ENCODE assay signal across 21 cellular contexts in genomic region chr5:159906957-159907356, GRCh38. TPM values are rescaled to one million over a fixed set of nuclear protein-coding genes. Genes with fewer than 3 reads are reported as not detected.
DNase-seq lines count a peak whose midpoint lies in the region; ATAC-seq and TF ChIP-seq lines count a peak whose summit lies in the region.
"Had no signal": no experiment of that assay in that cellular context is flagged by ENCODE, and none has a peak within 500 bp of the region (broad histone marks: within the 10 kb centered on the region; RNA-seq: fewer than 3 reads in every experiment).

No MANE protein-coding gene starts in this region.

- no peak overlapping the region for H3K4me3 Mint-ChIP-seq in mesothelial cell of epicardium
- H3K4me3 Mint-ChIP-seq: activated B cell treated with CpG ODN at 0.5 μM for 24 hours; activated naive CD8-positive, alpha-beta T cell treated with anti-CD3 and anti-CD28 coated beads, Interleukin-2, amount 10 ng/mL, durations not matched to agents 7 days and 5 days; stimulated activated memory B cell treated with anti-CD40 and anti-IgM and Interleukin-4, amounts not matched to agents 10 μg/mL and 1 μg/mL and 100 μg/mL, for 72 hours had no signal

- DNase-seq in Caki2 (ENCODE audit: low read depth): peak; percentile 88
- DNase-seq in SW480 (ENCODE audit: low spot score): peak; percentile 97
- peak; percentile 59 for DNase-seq in left kidney (ENCODE audit: low read depth, low spot score)
- no peak for DNase-seq in sciatic nerve (ENCODE audit: low spot score)
- no peak for DNase-seq in NCI-H128 (lab: John Stamatoyannopoulos, UW; ENCODE audit: unreplicated experiment)
- no peak for DNase-seq in cerebellar cortex (ENCODE audit: low spot score)
- DNase-seq in mesothelial cell of epicardium (ENCODE audit: low spot score in 2 of 2, unreplicated experiment in 2 of 2): no peak
- DNase-seq in midbrain (lab: John Stamatoyannopoulos, UW): no peak
- DNase-seq: activated B cell treated with CpG ODN at 0.5 μM for 24 hours; activated CD4-positive, alpha-beta T cell treated with anti-CD3 and anti-CD28 coated beads, Interleukin-2, amount 50 U/mL, for 4 hours; activated CD8-positive, alpha-beta memory T cell treated with anti-CD3 and anti-CD28 coated beads, Interleukin-2, amount 50 U/mL, for 48 hours; activated effector memory CD4-positive, alpha-beta T cell treated with Interleukin-2 at 50 U/mL for 16 hours; activated naive CD8-positive, alpha-beta T cell treated with anti-CD3 and anti-CD28 coated beads, Interleukin-2, amount 10 ng/mL, durations not matched to agents 7 days and 5 days; body of pancreas; COR-L47; NCI-H524 treated with DMSO at 0.1 percent for 48 hours; stimulated activated CD4-positive, alpha-beta T cell treated with anti-CD3 and anti-CD28 coated beads, Interleukin-2, amount 100 ng/mL, for 24 hours; T-helper 9 cell had no signal

- peak; percentile 64 for ATAC-seq in sciatic nerve
- ATAC-seq: body of pancreas; stimulated activated memory B cell treated with anti-CD40 and anti-IgM and Interleukin-4, amounts not matched to agents 10 μg/mL and 1 μg/mL and 100 μg/mL, for 72 hours had no signal

- in situ Hi-C loops in Caki2 (cut with HindIII; ENCODE audit: low pct_unique_long_range_greater_than_20kb, low sequenced_read_pairs): loop anchor here (10.0 to 25.0 kb wide), 2 partner anchors 322 to 470 kb away; no protein-coding TSS in a partner anchor

- intact Hi-C loops in sciatic nerve (cut with DNase I): no loop called here

- no peak for TF ChIP-seq CTCF in mesothelial cell of epicardium (IDR thresholded peaks at IDR 0.05; ENCODE audit: unreplicated experiment)

- no peaks in the 10 kb centered on the region for H3K9me3 Mint-ChIP-seq in mesothelial cell of epicardium
- H3K9me3 Mint-ChIP-seq: activated B cell treated with CpG ODN at 0.5 μM for 24 hours; activated naive CD8-positive, alpha-beta T cell treated with anti-CD3 and anti-CD28 coated beads, Interleukin-2, amount 10 ng/mL, durations not matched to agents 7 days and 5 days; stimulated activated memory B cell treated with anti-CD40 and anti-IgM and Interleukin-4, amounts not matched to agents 10 μg/mL and 1 μg/mL and 100 μg/mL, for 72 hours had no signal

- H3K27me3 Mint-ChIP-seq in mesothelial cell of epicardium (ENCODE audit: low read depth): no peaks in the 10 kb centered on the region
- H3K27me3 Mint-ChIP-seq: stimulated activated memory B cell treated with anti-CD40 and anti-IgM and Interleukin-4, amounts not matched to agents 10 μg/mL and 1 μg/mL and 100 μg/mL, for 72 hours had no signal

- H3K27ac Mint-ChIP-seq in mesothelial cell of epicardium: no peak overlapping the region
- H3K27ac Mint-ChIP-seq: activated B cell treated with CpG ODN at 0.5 μM for 24 hours; activated naive CD8-positive, alpha-beta T cell treated with anti-CD3 and anti-CD28 coated beads, Interleukin-2, amount 10 ng/mL, durations not matched to agents 7 days and 5 days; stimulated activated memory B cell treated with anti-CD40 and anti-IgM and Interleukin-4, amounts not matched to agents 10 μg/mL and 1 μg/mL and 100 μg/mL, for 72 hours had no signal

- H3K36me3 Mint-ChIP-seq in mesothelial cell of epicardium: no peaks in the 10 kb centered on the region
- H3K36me3 Mint-ChIP-seq: activated naive CD8-positive, alpha-beta T cell treated with anti-CD3 and anti-CD28 coated beads, Interleukin-2, amount 10 ng/mL, durations not matched to agents 7 days and 5 days; stimulated activated memory B cell treated with anti-CD40 and anti-IgM and Interleukin-4, amounts not matched to agents 10 μg/mL and 1 μg/mL and 100 μg/mL, for 72 hours had no signal

- peaks cover 46% of the 10 kb centered on the region for H3K4me1 Mint-ChIP-seq in mesothelial cell of epicardium
- H3K4me1 Mint-ChIP-seq: activated B cell treated with CpG ODN at 0.5 μM for 24 hours had no signal

RNA-seq across cellular contexts. Expression of gene ADRA1B, which starts 9.3 kb away (rescaled TPM):
- total RNA-seq in Caki2 (2014; rRNA removed; shearing (Covaris generic); ENCODE audit: low replicate concordance): 25.0 and 28.4 TPM in 2 replicates
- total RNA-seq in sciatic nerve: 1.6 TPM
- 2.4 to 2.6 TPM (median 2.5 TPM) in 3 replicates for total RNA-seq in mesothelial cell of epicardium
- total RNA-seq: A673; activated naive CD8-positive, alpha-beta T cell treated with anti-CD3 and anti-CD28 coated beads, Interleukin-2, amount 10 ng/mL, durations not matched to agents 7 days and 5 days; H1 had no signal

Comparison
In these comparisons a context has a peak if more than half of its experiments do, and no peak if none do; other contexts are left out.
1. DNase-seq: peak in Caki2 (single experiment), SW480 (single experiment) and left kidney (single experiment); none in sciatic nerve (single experiment), NCI-H128 (single experiment), cerebellar cortex (single experiment), mesothelial cell of epicardium (0 of 2) and midbrain (single experiment).